8 cellular contexts compared by ENCODE assay signal in the genomic region with DNA sequence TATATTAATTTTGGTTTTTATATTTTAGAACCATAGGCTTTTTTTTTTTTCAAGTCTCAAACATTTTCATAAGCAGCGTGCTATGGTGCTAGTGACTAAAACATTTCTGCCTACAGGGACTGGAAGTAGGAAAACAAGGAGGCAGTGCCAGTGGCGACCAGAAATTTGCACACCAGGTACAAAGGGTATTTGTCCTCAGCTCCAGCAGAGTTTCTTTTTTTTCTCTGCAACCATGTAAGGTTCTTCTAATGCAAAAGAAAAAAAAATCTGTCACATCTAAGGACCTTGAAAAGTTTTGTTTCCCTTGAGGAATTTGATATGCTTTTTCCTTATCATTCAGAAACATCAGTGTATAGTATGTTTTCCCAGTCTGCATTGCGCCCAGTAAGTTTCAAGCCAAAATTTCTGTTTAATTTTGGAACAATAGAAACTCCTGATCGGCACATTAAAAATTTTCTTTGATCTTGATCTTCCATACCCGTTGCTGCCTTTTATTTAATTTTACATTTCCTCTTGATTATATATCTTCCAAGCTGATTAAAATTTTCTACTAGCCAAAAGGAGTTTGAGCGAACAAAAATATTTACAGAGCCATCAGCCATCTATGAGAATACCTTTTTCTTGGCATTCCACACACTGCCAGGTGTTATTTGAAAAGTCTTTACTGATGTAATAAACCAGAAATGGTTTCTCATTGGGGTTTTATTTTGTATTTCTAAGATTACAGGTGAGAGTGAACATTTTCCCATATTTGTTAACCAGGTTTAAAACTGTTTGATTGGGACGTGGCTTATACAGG. TPM values are rescaled to one million over a fixed set of nuclear protein-coding genes. Genes with fewer than 3 reads are reported as not detected.
DNase-seq lines count a peak whose midpoint lies in the region; ATAC-seq, FAIRE-seq and TF ChIP-seq lines count a peak whose summit lies in the region.

No MANE protein-coding gene starts in this region.

- peaks cover 0 to 7% of the 10 kb centered on the region in 2 donors for H3K36me3 Mint-ChIP-seq in naive B cell

- H3K4me3 Mint-ChIP-seq in naive B cell: peak overlapping the region; percentile 84 to 98 (median 92)

- H3K27me3 ChIP-seq in BE2C (no peaks in the 10 kb centered on the region), bronchial epithelial cell (ENCODE audit: control insufficient read depth, insufficient read depth, low read length) (no peaks in the 10 kb centered on the region)

- ATAC-seq in naive B cell (ENCODE audit: low read depth in 2 of 2) (no peak), GM19455 (IDR thresholded peaks at IDR 0.05; ENCODE audit: unreplicated experiment) (no peak)

- no peaks in the 10 kb centered on the region for H3K9me3 Mint-ChIP-seq in naive B cell

- no peak for FAIRE-seq in bronchial epithelial cell (lab: Jason Lieb, UNC)

- H3K4me1 Mint-ChIP-seq in naive B cell: peaks cover 27 to 43% (median 41%) of the 10 kb centered on the region in 3 donors

- peak overlapping the region; percentile 86 for H3K4me3 ChIP-seq in BE2C (ENCODE audit: low read depth, low read length)
- H3K4me3 ChIP-seq in LNCaP clone FGC (ENCODE audit: low read depth, low read length): peak overlapping the region; percentile 77
- H3K4me3 ChIP-seq in bronchial epithelial cell (ENCODE audit: low read depth, low read length): peak overlapping the region; percentile 67

- H3K27ac Mint-ChIP-seq in naive B cell: peak overlapping the region in 4 of 6 donors; percentile 72 to 97 (median 91)

- no peaks in the 10 kb centered on the region for H3K36me3 ChIP-seq in BE2C
- H3K36me3 ChIP-seq in bronchial epithelial cell (ENCODE audit: control insufficient read depth, insufficient read depth, low read length): no peaks in the 10 kb centered on the region

- DNase-seq in BE2C (no peak), LNCaP clone FGC (ENCODE audit: low read depth) (no peak), bronchial epithelial cell (ENCODE audit: low read depth) (no peak), naive B cell (no peak), HCEC 1CT (no peak), NOMO-1 (lab: John Stamatoyannopoulos, UW; ENCODE audit: unreplicated experiment in 2 of 2) (no peak), A172 (ENCODE audit: low spot score) (no peak)

- no peaks in the 10 kb centered on the region for H3K4me1 ChIP-seq in BE2C

- no peaks in the 10 kb centered on the region for H3K9me3 ChIP-seq in BE2C

- no peak for TF ChIP-seq CTCF in BE2C (IDR thresholded peaks at IDR 0.05; ENCODE audit: low read depth, low read length)
- no peak for TF ChIP-seq CTCF in LNCaP clone FGC (IDR thresholded peaks at IDR 0.05; ENCODE audit: control insufficient read depth, extremely low read depth, insufficient read depth)
- TF ChIP-seq CTCF in bronchial epithelial cell (IDR thresholded peaks at IDR 0.05; ENCODE audit: insufficient read depth, low read length, severe bottlenecking): no peak

- H3K27me3 Mint-ChIP-seq in naive B cell: peaks cover 0 to 5% (median 0%) of the 10 kb centered on the region in 3 donors

RNA-seq across cellular contexts. Expression of gene KLHDC10, which starts 1.0 kb away (rescaled TPM):
- polyA plus RNA-seq in BE2C (2012; ENCODE audit: insufficient read depth, insufficient read length, low read depth): 30.8 TPM
- total RNA-seq in bronchial epithelial cell: 21.3 and 28.9 TPM in 2 replicates
- 1 to 10 TPM; 1.4 to 6.5 (median 3.5) TPM for polyA plus RNA-seq in naive B cell (ENCODE audit: low read depth in 6 of 6)
- 21.2 and 23.0 TPM in 2 replicates for total RNA-seq in A172 (2014; rRNA removed; shearing (Covaris generic))

RNA-seq across cellular contexts. Expression of gene ZC3HC1, which starts 18.2 kb away (rescaled TPM):
- polyA plus RNA-seq in BE2C (2012; ENCODE audit: insufficient read depth, insufficient read length, low read depth): 38.5 TPM
- 7.1 and 8.2 TPM in 2 replicates for total RNA-seq in bronchial epithelial cell
- polyA plus RNA-seq in naive B cell (ENCODE audit: low read depth in 6 of 6): 10 to 100 TPM in 5 of 6 donors, 1 to 10 TPM in 1; 8.4 to 38.8 (median 11.9) TPM
- total RNA-seq in A172 (2014; rRNA removed; shearing (Covaris generic)): 32.5 and 49.3 TPM in 2 replicates
